17 cellular contexts compared by ENCODE assay signal in the genomic region with DNA sequence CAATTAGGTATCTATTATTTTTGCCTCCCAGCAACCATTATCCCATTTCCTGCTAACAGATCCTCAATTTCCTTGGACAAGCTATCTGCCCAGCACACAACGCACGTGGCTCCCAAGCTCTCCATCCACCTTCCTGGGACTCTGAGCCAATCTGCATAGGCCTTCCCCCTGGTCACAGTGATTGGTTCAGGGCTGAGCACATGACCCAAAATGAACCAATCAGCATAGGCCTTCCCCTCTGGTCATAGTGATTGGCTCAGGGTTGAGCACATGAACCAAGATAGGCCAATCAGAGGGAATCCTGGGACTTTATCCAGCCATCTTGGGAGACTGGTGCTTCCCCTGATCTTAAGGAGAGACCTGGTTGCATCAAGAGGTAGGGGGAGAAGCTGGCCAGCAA. TPM values are rescaled to one million over a fixed set of nuclear protein-coding genes. Genes with fewer than 3 reads are reported as not detected.
DNase-seq lines count a peak whose midpoint lies in the region; ATAC-seq, FAIRE-seq and TF ChIP-seq lines count a peak whose summit lies in the region.
"Had no signal": no experiment of that assay in that cellular context is flagged by ENCODE, and none has a peak within 500 bp of the region (broad histone marks: within the 10 kb centered on the region; RNA-seq: fewer than 3 reads in every experiment).

No MANE protein-coding gene starts in this region.

- H3K9me3 Mint-ChIP-seq in chondrocyte (ENCODE audit: low read depth): peaks cover 19% of the 10 kb centered on the region
- H3K9me3 Mint-ChIP-seq: activated naive CD4-positive, alpha-beta T cell treated with anti-CD3 and anti-CD28 coated beads, Interleukin-2, amount 50 U/mL, for 24 hours had no signal

- peaks cover 0 to 3% of the 10 kb centered on the region in 2 experiments for H4K20me1 ChIP-seq in H1 (replicated peaks in 1 of 2; ENCODE audit: control insufficient read depth in 1 of 2, insufficient read depth in 2 of 2, low read length in 2 of 2)
- H4K20me1 ChIP-seq in GM23248 (ENCODE audit: insufficient read depth): no peaks in the 10 kb centered on the region

- no peak overlapping the region for H3K4ac ChIP-seq in H1 (replicated peaks; ENCODE audit: insufficient read length, low read depth, low read length)

- WGBS in H1 (ENCODE audit: extremely low coverage in 1 of 2, insufficient coverage in 1 of 2, insufficient read length in 1 of 2, insufficient replicate concordance in 2 of 2, low coverage in 1 of 2, low lambda C conversion rate in 2 of 2, missing lambda C conversion rate in 1 of 2), 2 experiments: 93% methylated on average over 2 of the region's 2 CpGs; no CpG with 5 or more reads in 1 of the 2 experiments
- WGBS in GM23248 (ENCODE audit: low coverage in 1 of 2, low lambda C conversion rate in 2 of 2, missing lambda C conversion rate in 2 of 2), 2 experiments: 90 to 96% methylated on average over 2 of the region's 2 CpGs

- H3K79me1 ChIP-seq in H1 (ENCODE audit: low read depth, low read length): no peaks in the 10 kb centered on the region

- peak; percentile 5 for DNase-seq in NCI-H2171 treated with DMSO at 0.1 percent for 48 hours (lab: John Stamatoyannopoulos, UW)
- no peak for DNase-seq in NCI-H2171 (lab: John Stamatoyannopoulos, UW)
- DNase-seq in NB4 (ENCODE audit: low read depth): peak; percentile 75
- no peak for DNase-seq in H1 (ENCODE audit: low read depth in 1 of 2, low spot score in 2 of 2)
- no peak for DNase-seq in chondrocyte (ENCODE audit: low spot score)
- DNase-seq in GM23248: no peak
- DNase-seq: central memory CD4-positive, alpha-beta T cell; DMS153; small intestine; T1000 had no signal

- H2AK5ac ChIP-seq in H1 (ENCODE audit: low read depth, low read length): no peak overlapping the region

- no peak overlapping the region for H3K4me3 ChIP-seq in NB4 (ENCODE audit: low read depth, low read length)
- H3K4me3 ChIP-seq in H1 (ENCODE audit: extremely low read depth in 1 of 4, insufficient read depth in 2 of 4, low read depth in 3 of 4, low read length in 4 of 4): no peak overlapping the region
- peak overlapping the region in 1 of 5 donors; percentile 13 for H3K4me3 ChIP-seq in subcutaneous abdominal adipose tissue (ENCODE audit: low read depth in 1 of 5, low read length in 5 of 5)
- H3K4me3 ChIP-seq in GM23248: no peak overlapping the region
- H3K4me3 ChIP-seq: thoracic aorta had no signal

- no peak overlapping the region; the same call in 1 of the 2 replicates for H2BK15ac ChIP-seq in H1 (ENCODE audit: low read length)

- H3K27me3 Mint-ChIP-seq in chondrocyte (ENCODE audit: low read depth): peaks cover 19% of the 10 kb centered on the region

- no peak overlapping the region for H2BK120ac ChIP-seq in H1 (replicated peaks; ENCODE audit: low read depth, low read length)

- FAIRE-seq in H1 (lab: Jason Lieb, UNC): no peak
- FAIRE-seq: A204.1, GM12891, small intestine had no signal

- POLR2A ChIA-PET in H1 (lab: Charles Lee; ENCODE audit: partially characterized antibody): interaction anchor here (0.6 kb wide), 1 partner anchor 274 kb away, joined by 3 read pairs; no protein-coding TSS in a partner anchor

- H3K27ac Mint-ChIP-seq in chondrocyte (ENCODE audit: unreplicated experiment): no peak overlapping the region
- H3K27ac Mint-ChIP-seq: activated naive CD4-positive, alpha-beta T cell treated with anti-CD3 and anti-CD28 coated beads, Interleukin-2, amount 50 U/mL, for 24 hours had no signal

- no peak for ATAC-seq in GM21786 (IDR thresholded peaks at IDR 0.05; ENCODE audit: unreplicated experiment)
- ATAC-seq: Panc1 had no signal

- H3K36me3 ChIP-seq in H1 (ENCODE audit: control insufficient read depth in 2 of 4, insufficient read depth in 4 of 4, low read length in 3 of 4): no peaks in the 10 kb centered on the region
- H3K36me3 ChIP-seq in subcutaneous abdominal adipose tissue (ENCODE audit: control insufficient read depth in 5 of 5, insufficient read depth in 5 of 5, low read length in 5 of 5): no peaks in the 10 kb centered on the region
- H3K36me3 ChIP-seq in GM23248 (ENCODE audit: low read depth): no peaks in the 10 kb centered on the region
- H3K36me3 ChIP-seq: thoracic aorta had no signal

- H3K27ac ChIP-seq in H1 (ENCODE audit: low read depth, low read length) (0 out of 2 replicates have a peak overlapping the region, but pooled peaks have one; percentile 12), subcutaneous abdominal adipose tissue (ENCODE audit: low read depth, low read length) (peak overlapping the region; percentile 16), GM23248 (no peak overlapping the region)
- H3K27ac ChIP-seq: thoracic aorta had no signal

- TF ChIP-seq CTCF in NB4 (IDR thresholded peaks at IDR 0.05; ENCODE audit: low read depth, low read length) (no peak), H1 (IDR thresholded peaks at IDR 0.05; ENCODE audit: control extremely low read depth in 1 of 3, insufficient read depth in 1 of 3, low read depth in 1 of 3, low read length in 3 of 3) (no peak), chondrocyte (IDR thresholded peaks at IDR 0.05) (no peak)

- in situ Hi-C loops in GM23248 (cut with MboI): no loop called here

- H3K27me3 ChIP-seq in H1 (replicated peaks in 1 of 4; ENCODE audit: control insufficient read depth in 3 of 4, extremely low read depth in 1 of 4, insufficient read depth in 3 of 4, low read length in 3 of 4): peaks cover 0 to 6% (median 2%) of the 10 kb centered on the region in 4 experiments; a peak in 3 of 7 replicates
- H3K27me3 ChIP-seq in subcutaneous abdominal adipose tissue (ENCODE audit: control insufficient read depth in 5 of 5, insufficient read depth in 4 of 5, low read length in 5 of 5): peaks cover 2 to 13% (median 6%) of the 10 kb centered on the region in 5 donors
- peaks cover 22% of the 10 kb centered on the region for H3K27me3 ChIP-seq in GM23248 (replicated peaks; ENCODE audit: insufficient read depth)

- H3K23me2 ChIP-seq in H1 (ENCODE audit: low read depth, low read length): peaks cover 3% of the 10 kb centered on the region; the same call in 1 of the 2 replicates

- H3F3A ChIP-seq in GM23248 (ENCODE audit: insufficient read depth): no peaks in the 10 kb centered on the region

- peaks cover 2 to 5% (median 3%) of the 10 kb centered on the region in 4 experiments; a peak in 5 of 7 replicates for H3K4me1 ChIP-seq in H1 (replicated peaks in 1 of 4; ENCODE audit: control insufficient read depth in 3 of 4, insufficient read depth in 4 of 4, low read length in 3 of 4)
- H3K4me1 ChIP-seq in subcutaneous abdominal adipose tissue (ENCODE audit: control insufficient read depth in 5 of 5, insufficient read depth in 5 of 5, low read length in 5 of 5): peaks cover 0 to 25% (median 17%) of the 10 kb centered on the region in 5 donors
- no peaks in the 10 kb centered on the region for H3K4me1 ChIP-seq in GM23248 (ENCODE audit: insufficient read depth)

- H3K14ac ChIP-seq in H1 (ENCODE audit: insufficient read length): no peak overlapping the region

- H4K5ac ChIP-seq in H1 (ENCODE audit: insufficient read length, low read depth, low read length): no peak overlapping the region

- H3K4me1 Mint-ChIP-seq in chondrocyte (ENCODE audit: low read depth): peaks cover 3% of the 10 kb centered on the region

- TF ChIP-seq RAD21 in H1 (IDR thresholded peaks at IDR 0.05 in 1 of 2, conservative IDR thresholded peaks at IDR 0.05 in 1 of 2; ENCODE audit: low read depth in 2 of 2, low read length in 2 of 2): no peak

- H3K9me2 ChIP-seq in GM23248 (ENCODE audit: insufficient read depth): no peaks in the 10 kb centered on the region

- H3K9me3 ChIP-seq in H1 (ENCODE audit: insufficient read depth in 2 of 2, low read depth in 1 of 2, low read length in 1 of 2): peaks cover 8 to 10% of the 10 kb centered on the region in 2 experiments
- H3K9me3 ChIP-seq in subcutaneous abdominal adipose tissue (ENCODE audit: control insufficient read depth in 5 of 5, low read length in 5 of 5): peaks cover 0 to 21% (median 14%) of the 10 kb centered on the region in 5 donors
- H3K9me3 ChIP-seq in GM23248 (ENCODE audit: low read depth): no peaks in the 10 kb centered on the region

- no peak overlapping the region for H3K23ac ChIP-seq in H1 (ENCODE audit: insufficient read length)

- no peak overlapping the region for H2BK20ac ChIP-seq in H1 (ENCODE audit: low read length)

- no peak overlapping the region for H3K56ac ChIP-seq in H1 (replicated peaks; ENCODE audit: insufficient read length, low read depth, low read length)

- H4K8ac ChIP-seq in H1 (ENCODE audit: extremely low read depth, insufficient read depth, low read length): no peak overlapping the region

- peaks cover 10% of the 10 kb centered on the region for H3K36me3 Mint-ChIP-seq in chondrocyte (ENCODE audit: low read depth)

- H4K91ac ChIP-seq in H1 (replicated peaks; ENCODE audit: insufficient read length, low read length): no peak overlapping the region

- H2BK12ac ChIP-seq in H1 (ENCODE audit: low read depth, low read length): no peak overlapping the region

- H3K79me2 ChIP-seq in H1 (ENCODE audit: control insufficient read depth in 1 of 2, insufficient read depth in 2 of 2, low read length in 2 of 2) (peaks cover 0 to 3% of the 10 kb centered on the region in 2 experiments; a peak in 2 of 4 replicates), GM23248 (ENCODE audit: insufficient read depth) (no peaks in the 10 kb centered on the region)

- no peak for TF ChIP-seq EP300 in H1 (IDR thresholded peaks at IDR 0.05; ENCODE audit: borderline replicate concordance in 1 of 2, low read depth in 2 of 2, low read length in 2 of 2)

- no peak overlapping the region for H2BK5ac ChIP-seq in H1 (ENCODE audit: low read depth, low read length)

- H2AFZ ChIP-seq in H1 (ENCODE audit: low read length): no peak overlapping the region
- no peak overlapping the region for H2AFZ ChIP-seq in GM23248

- TF ChIP-seq POLR2A in NB4 (IDR thresholded peaks at IDR 0.05; ENCODE audit: extremely low read depth, insufficient read length): no peak
- no peak for TF ChIP-seq POLR2A in H1 (IDR thresholded peaks at IDR 0.05; ENCODE audit: control extremely low read depth in 1 of 2, low read depth in 2 of 2, low read length in 2 of 2)

- CTCF ChIA-PET in H1 (lab: Charles Lee; ENCODE audit: partially characterized antibody): interaction anchor here (0.6 to 1.1 kb wide), 2 partner anchors 31 to 65 kb away, joined by 3 read pairs; no protein-coding TSS in a partner anchor

- no peak overlapping the region for H3K4me3 Mint-ChIP-seq in chondrocyte (ENCODE audit: unreplicated experiment)
- H3K4me3 Mint-ChIP-seq: activated naive CD4-positive, alpha-beta T cell treated with anti-CD3 and anti-CD28 coated beads, Interleukin-2, amount 50 U/mL, for 24 hours had no signal

- H3K4me2 ChIP-seq in H1 (ENCODE audit: insufficient read depth in 1 of 2, low read depth in 2 of 2, low read length in 2 of 2) (no peak overlapping the region), GM23248 (ENCODE audit: unreplicated experiment) (no peak overlapping the region)

- no peak overlapping the region for H3K18ac ChIP-seq in H1 (ENCODE audit: extremely low read depth, low read length)

- no peak overlapping the region for H3K9ac ChIP-seq in H1 (replicated peaks in 1 of 4; ENCODE audit: extremely low read depth in 1 of 4, low read depth in 3 of 4, low read length in 3 of 4)
- H3K9ac ChIP-seq in subcutaneous abdominal adipose tissue (ENCODE audit: low read length in 5 of 5): no peak overlapping the region
- no peak overlapping the region for H3K9ac ChIP-seq in GM23248

RNA-seq across cellular contexts. Expression of gene CPAMD8, which starts 5.8 kb away (rescaled TPM):
- 9.2 and 11.1 TPM in 2 replicates for total RNA-seq in H1 (2021; fragmentation: NEBNext Ultra II Directional; extraction: Animal tissue kit (Norgen Biotek cat#: 25700))
- polyA plus RNA-seq in H1 (2011; rRNA removed): 6.1 and 11.2 TPM in 2 replicates
- 8.1 TPM for polyA plus RNA-seq in H1 (2011; cell fraction: cytosol; rRNA removed)
- 28.3 TPM for polyA plus RNA-seq in H1 (2011; cell fraction: nucleus; rRNA removed)
- polyA plus RNA-seq in H1 (2012, experiment 1 of 2): 5.0 to 9.0 TPM (median 7.1 TPM) in 4 replicates
- 4.6 TPM for polyA plus RNA-seq in H1 (2012, experiment 2 of 2)
- 6.6 TPM for polyA plus RNA-seq in H1 (2013, experiment 1 of 2)
- polyA plus RNA-seq in H1 (2013, experiment 2 of 2): 6.1 TPM
- 9.4 and 10.3 TPM in 2 replicates for polyA minus RNA-seq in H1 (2011; rRNA and poly(A)+ RNA removed)
- 6.2 TPM for polyA minus RNA-seq in H1 (2011; cell fraction: cytosol; rRNA and poly(A)+ RNA removed)
- 13.3 TPM for polyA minus RNA-seq in H1 (2011; cell fraction: nucleus; rRNA and poly(A)+ RNA removed)
- 4.9 to 10.6 TPM (median 6.1 TPM) in 3 replicates for total RNA-seq in chondrocyte
- 0.76 and 0.89 TPM in 2 replicates for total RNA-seq in GM23248 (2014; rRNA removed; shearing (Covaris generic))
- polyA plus RNA-seq in GM23248 (2016; fragmentation: Nextera tagmentation; extraction: Ambion mirVana): 0.20 and 0.80 TPM in 2 replicates

RNA-seq across cellular contexts. Expression of gene HAUS8, which starts 54.4 kb away (rescaled TPM):
- total RNA-seq in H1 (2021; fragmentation: NEBNext Ultra II Directional; extraction: Animal tissue kit (Norgen Biotek cat#: 25700)): 23.2 and 23.5 TPM in 2 replicates
- polyA plus RNA-seq in H1 (2011; rRNA removed) (18.4 and 18.9 TPM in 2 replicates), GM23248 (2016; fragmentation: Nextera tagmentation; extraction: Ambion mirVana) (8.2 and 10.6 TPM in 2 replicates)
- 20.5 TPM for polyA plus RNA-seq in H1 (2011; cell fraction: cytosol; rRNA removed)
- 27.7 TPM for polyA plus RNA-seq in H1 (2011; cell fraction: nucleus; rRNA removed)
- polyA plus RNA-seq in H1 (2012, experiment 1 of 2): 19.8 to 25.4 TPM (median 24.1 TPM) in 4 replicates
- polyA plus RNA-seq in H1 (2012, experiment 2 of 2): 10.9 TPM
- polyA plus RNA-seq in H1 (2013, experiment 1 of 2): 23.0 TPM
- 24.3 TPM for polyA plus RNA-seq in H1 (2013, experiment 2 of 2)
- polyA minus RNA-seq in H1 (2011; rRNA and poly(A)+ RNA removed): 9.2 and 17.3 TPM in 2 replicates
- polyA minus RNA-seq in H1 (2011; cell fraction: cytosol; rRNA and poly(A)+ RNA removed): 8.3 TPM
- polyA minus RNA-seq in H1 (2011; cell fraction: nucleus; rRNA and poly(A)+ RNA removed): 11.8 TPM
- 7.8 to 9.5 TPM (median 8.2 TPM) in 3 replicates for total RNA-seq in chondrocyte
- total RNA-seq in GM23248 (2014; rRNA removed; shearing (Covaris generic)): 1.0 and 3.4 TPM in 2 replicates

RNA-seq across cellular contexts. Expression of gene MYO9B, which starts 54.8 kb away (rescaled TPM):
- total RNA-seq in H1 (2021; fragmentation: NEBNext Ultra II Directional; extraction: Animal tissue kit (Norgen Biotek cat#: 25700)): 76.8 and 77.1 TPM in 2 replicates
- polyA plus RNA-seq in H1 (2011; rRNA removed) (27.6 and 40.0 TPM in 2 replicates), GM23248 (2016; fragmentation: Nextera tagmentation; extraction: Ambion mirVana) (18.6 and 20.1 TPM in 2 replicates)
- polyA plus RNA-seq in H1 (2011; cell fraction: cytosol; rRNA removed): 26.7 TPM
- 102 TPM for polyA plus RNA-seq in H1 (2011; cell fraction: nucleus; rRNA removed)
- polyA plus RNA-seq in H1 (2012, experiment 1 of 2): 43.2 to 61.2 TPM (median 54.2 TPM) in 4 replicates
- 37.9 TPM for polyA plus RNA-seq in H1 (2012, experiment 2 of 2)
- polyA plus RNA-seq in H1 (2013, experiment 1 of 2): 33.9 TPM
- polyA plus RNA-seq in H1 (2013, experiment 2 of 2): 30.2 TPM
- 51.3 and 52.3 TPM in 2 replicates for polyA minus RNA-seq in H1 (2011; rRNA and poly(A)+ RNA removed)
- 53.7 TPM for polyA minus RNA-seq in H1 (2011; cell fraction: cytosol; rRNA and poly(A)+ RNA removed)
- polyA minus RNA-seq in H1 (2011; cell fraction: nucleus; rRNA and poly(A)+ RNA removed): 45.4 TPM
- 90.8 to 98.1 TPM (median 94.6 TPM) in 3 replicates for total RNA-seq in chondrocyte
- total RNA-seq in GM23248 (2014; rRNA removed; shearing (Covaris generic)): 49.1 and 71.8 TPM in 2 replicates

Comparison
In these comparisons a context has a peak if more than half of its experiments do, and no peak if none do; other contexts are left out.
1. DNase-seq: peak in NCI-H2171 treated with DMSO at 0.1 percent for 48 hours (single experiment) and NB4 (single experiment); none in NCI-H2171 (single experiment), H1 (0 of 2), chondrocyte (single experiment) and GM23248 (single experiment).